9 cellular contexts compared by ENCODE assay signal in genomic region chr2:74316616-74317295, GRCh38.
"Had no signal": no experiment of that assay in that cellular context is flagged by ENCODE, and none has a peak within 500 bp of the region (broad histone marks: within the 10 kb centered on the region; RNA-seq: fewer than 3 reads in every experiment).

No MANE protein-coding gene starts in this region.

- H3K9me3 ChIP-seq: thoracic aorta, uterus had no signal

- DNase-seq: activated CD4-positive, alpha-beta memory T cell treated with anti-CD3 and anti-CD28 coated beads, Interleukin-2, amount 10 ng/mL, durations not matched to agents 7 days and 5 days; activated CD8-positive, alpha-beta memory T cell treated with anti-CD3 and anti-CD28 coated beads, Interleukin-2, amount 50 U/mL, for 4 hours; foreskin keratinocyte; retina; stimulated activated CD4-positive, alpha-beta T cell treated with anti-CD3 and anti-CD28 coated beads, Interleukin-15, amount 100 ng/mL, for 24 hours; stimulated activated CD4-positive, alpha-beta T cell treated with anti-CD3 and anti-CD28 coated beads, Interleukin-4, amount 100 ng/mL, for 24 hours; uterus had no signal

- ATAC-seq: foreskin keratinocyte had no signal

- H3K4me1 ChIP-seq: foreskin keratinocyte, uterus had no signal

- H3K4me3 ChIP-seq: cardiac muscle cell, thoracic aorta, uterus had no signal

- H3K27ac ChIP-seq: cardiac muscle cell, foreskin keratinocyte, thoracic aorta, uterus had no signal

- H3K27me3 ChIP-seq: cardiac muscle cell, uterus had no signal

- H3K36me3 ChIP-seq: cardiac muscle cell, thoracic aorta, uterus had no signal
